ENCODE assay signal across 21 cellular contexts in the genomic region with DNA sequence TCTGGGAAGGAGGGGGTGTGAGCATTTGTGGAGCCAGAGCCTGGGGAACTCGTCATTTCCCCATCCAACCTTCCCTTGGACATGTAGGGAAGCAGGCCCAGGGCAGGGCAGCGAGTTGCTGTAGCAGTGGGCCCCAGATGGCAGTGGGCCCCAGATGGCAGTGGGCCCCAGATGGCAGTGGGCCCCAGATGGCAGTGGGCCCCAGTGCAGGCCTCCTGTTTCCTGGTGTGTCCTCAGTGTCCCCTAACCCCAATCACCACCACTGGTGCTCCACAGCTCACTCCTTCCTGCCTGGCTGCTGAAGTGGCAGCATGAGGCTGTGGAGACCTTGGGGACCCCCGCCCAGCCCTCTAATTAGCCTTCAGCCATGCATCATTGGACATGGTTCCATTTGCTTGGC. TPM values are rescaled to one million over a fixed set of nuclear protein-coding genes. Genes with fewer than 3 reads are reported as not detected.
"Had no signal": no experiment of that assay in that cellular context is flagged by ENCODE, and none has a peak within 500 bp of the region (broad histone marks: within the 10 kb centered on the region; RNA-seq: fewer than 3 reads in every experiment).

No MANE protein-coding gene starts in this region.

- H3K4me2 ChIP-seq: PC-9 had no signal

- H3K36me3 ChIP-seq: SJCRH30 had no signal

- H3K4me1 ChIP-seq: SJCRH30 had no signal

- H3K4me3 ChIP-seq: PC-9, SJCRH30, SK-N-MC had no signal

- DNase-seq: MM.1S, MV-4-11, NCI-H1417 treated with DMSO at 0.1 percent for 48 hours, NCI-H1436 treated with DMSO at 0.1 percent for 48 hours, NCI-H1694 treated with DMSO at 0.1 percent for 48 hours, NCI-H187 treated with DMSO at 0.1 percent for 48 hours, NCI-H2081, NCI-H2171 treated with DMSO at 0.1 percent for 48 hours, NCI-H2227 treated with DMSO at 0.1 percent for 48 hours, NCI-H345, NCI-H446, NCI-H524 treated with DMSO at 0.1 percent for 48 hours, NCI-H526 treated with DMSO at 0.1 percent for 48 hours, NCI-H774, PC-9, SIG-M5, SJCRH30 had no signal

- H2AFZ ChIP-seq: PC-9 had no signal

- H3K27ac ChIP-seq: PC-9, RWPE1, SJCRH30, SK-N-MC had no signal

- H3K9me3 ChIP-seq: SJCRH30 had no signal

RNA-seq across cellular contexts. Expression of a gene that starts 4.5 kb away (rescaled TPM):
- total RNA-seq: MCF 10A, RPMI7951 had no signal
